ENCODE assay signal across 14 cellular contexts in the genomic region with DNA sequence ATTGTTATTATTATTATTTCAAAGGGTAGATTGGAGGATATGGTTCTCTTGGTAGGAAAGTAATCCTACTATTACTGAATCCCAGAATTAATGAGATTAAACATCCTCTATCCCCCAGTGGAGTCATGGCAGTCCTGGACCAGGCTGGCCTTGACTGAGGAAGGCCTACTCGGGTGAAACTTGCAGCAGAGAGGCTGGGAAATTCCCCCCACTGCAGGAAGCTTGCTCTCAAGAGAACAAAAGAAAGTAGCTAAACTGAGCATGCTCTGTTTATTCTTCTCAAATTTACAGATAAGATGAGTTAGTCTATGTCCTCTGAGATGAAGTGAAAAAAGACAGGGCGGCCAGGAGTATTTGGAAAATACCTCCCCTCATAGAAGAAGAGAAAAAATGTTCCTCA.
DNase-seq lines count a peak whose midpoint lies in the region; ATAC-seq and TF ChIP-seq lines count a peak whose summit lies in the region.
"Had no signal": no experiment of that assay in that cellular context is flagged by ENCODE, and none has a peak within 500 bp of the region (broad histone marks: within the 10 kb centered on the region; RNA-seq: fewer than 3 reads in every experiment).

No MANE protein-coding gene starts in this region.

- peaks cover 16% of the 10 kb centered on the region for H3K9me3 Mint-ChIP-seq in mesothelial cell of epicardium

- H3K27ac Mint-ChIP-seq in mesothelial cell of epicardium, result no peak overlapping the region
- H3K27ac Mint-ChIP-seq: naive B cell, type B pancreatic cell had no signal

- TF ChIP-seq CTCF in mesothelial cell of epicardium (IDR thresholded peaks at IDR 0.05; ENCODE audit: unreplicated experiment), result no peak

- H3K4me3 Mint-ChIP-seq in mesothelial cell of epicardium, result no peak overlapping the region
- H3K4me3 Mint-ChIP-seq: central memory CD8-positive, alpha-beta T cell; naive B cell; type B pancreatic cell had no signal

- ATAC-seq in GM18858 (IDR thresholded peaks at IDR 0.05; ENCODE audit: unreplicated experiment) (peak; percentile 70), HG02588 (IDR thresholded peaks at IDR 0.05; ENCODE audit: unreplicated experiment) (peak; percentile 64), HG03565 (IDR thresholded peaks at IDR 0.05; ENCODE audit: unreplicated experiment) (peak; percentile 64)

- no peaks in the 10 kb centered on the region for H3K27me3 Mint-ChIP-seq in mesothelial cell of epicardium (ENCODE audit: low read depth)
- H3K27me3 Mint-ChIP-seq: central memory CD8-positive, alpha-beta T cell; naive B cell; type B pancreatic cell had no signal

- DNase-seq in Daoy (ENCODE audit: low read depth) (peak; percentile 38), mesothelial cell of epicardium (ENCODE audit: low spot score in 2 of 2, unreplicated experiment in 2 of 2) (no peak), NCI-H1105 treated with DMSO at 0.1 percent for 48 hours (lab: John Stamatoyannopoulos, UW) (no peak), HuH-7 (ENCODE audit: low spot score) (no peak), OCI-M2 (lab: John Stamatoyannopoulos, UW; ENCODE audit: unreplicated experiment) (no peak)
- DNase-seq: kidney, MV-4-11, naive B cell, NCI-H446 had no signal

- H3K36me3 Mint-ChIP-seq in mesothelial cell of epicardium, result peaks cover 1% of the 10 kb centered on the region

- no peaks in the 10 kb centered on the region for H3K4me1 Mint-ChIP-seq in mesothelial cell of epicardium
- H3K4me1 Mint-ChIP-seq: central memory CD8-positive, alpha-beta T cell; naive B cell had no signal
